In the genomic region with DNA sequence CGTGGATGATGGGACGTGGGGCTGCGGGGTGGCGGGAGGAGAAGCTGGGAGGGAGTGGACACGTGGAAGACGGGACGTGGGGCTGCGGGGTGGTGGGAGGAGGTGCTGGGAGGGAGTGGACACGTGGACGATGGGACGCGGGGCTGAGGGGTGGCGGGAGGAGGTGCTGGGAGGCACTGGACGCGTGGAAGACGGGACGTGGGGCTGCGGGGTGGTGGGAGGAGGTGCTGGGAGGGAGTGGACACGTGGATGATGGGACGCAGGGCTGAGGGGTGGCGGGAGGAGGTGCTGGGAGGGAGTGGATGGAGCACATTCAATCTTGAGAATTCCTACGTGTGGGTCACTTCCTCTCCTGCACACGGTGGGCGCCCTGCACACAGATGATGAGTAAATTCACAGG, we compare ENCODE assay signal across 6 cellular contexts. TPM values are rescaled to one million over a fixed set of nuclear protein-coding genes. Genes with fewer than 3 reads are reported as not detected.
"Had no signal": no experiment of that assay in that cellular context is flagged by ENCODE, and none has a peak within 500 bp of the region (broad histone marks: within the 10 kb centered on the region; RNA-seq: fewer than 3 reads in every experiment).

No MANE protein-coding gene starts in this region.

RNA-seq across cellular contexts. Expression of gene FOXL3, which starts 7.2 kb away (rescaled TPM):
- total RNA-seq: GM23338, H1, HepG2, HFFc6, HT1080 had no signal
- polyA plus RNA-seq: GM23338, H1, HepG2, IgD-negative memory B cell had no signal
